In the genomic region with DNA sequence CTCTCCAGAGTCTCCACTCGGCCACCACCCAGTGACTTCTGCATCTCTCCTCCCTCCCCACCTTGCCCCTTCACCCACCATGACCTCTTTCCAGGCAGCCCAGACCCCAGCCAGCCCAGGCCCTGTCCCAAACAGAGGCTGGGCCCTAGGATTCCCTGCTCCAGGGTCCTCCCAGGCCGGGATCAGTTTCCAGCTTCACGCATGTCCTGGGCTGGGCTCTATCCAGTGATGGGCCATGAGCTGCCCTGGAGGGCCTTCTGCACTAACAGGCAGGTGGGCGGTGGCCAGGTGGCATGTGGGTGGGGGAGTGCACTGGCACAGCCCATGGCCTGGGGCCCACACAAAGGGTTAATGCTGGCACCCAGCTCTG, we compare ENCODE assay signal across 16 cellular contexts. TPM values are rescaled to one million over a fixed set of nuclear protein-coding genes. Genes with fewer than 3 reads are reported as not detected.
DNase-seq lines count a peak whose midpoint lies in the region; ATAC-seq and TF ChIP-seq lines count a peak whose summit lies in the region.
"Had no signal": no experiment of that assay in that cellular context is flagged by ENCODE, and none has a peak within 500 bp of the region (broad histone marks: within the 10 kb centered on the region; RNA-seq: fewer than 3 reads in every experiment).

No MANE protein-coding gene starts in this region.

- H3K27me3 Mint-ChIP-seq in natural killer cell treated with Interleukin-12 subunit alpha and Interleukin-12 subunit beta and Interleukin-15 and Interleukin-18, amount 100 ng/mL, for 72 hours: no peaks in the 10 kb centered on the region
- H3K27me3 Mint-ChIP-seq in natural killer cell (ENCODE audit: low read depth in 2 of 2): no peaks in the 10 kb centered on the region

- H3K9me3 ChIP-seq in left ventricle myocardium inferior (replicated peaks) (no peaks in the 10 kb centered on the region), testis (no peaks in the 10 kb centered on the region)

- no peak for TF ChIP-seq CTCF in natural killer cell (IDR thresholded peaks at IDR 0.05)
- TF ChIP-seq CTCF in left ventricle myocardium inferior (IDR thresholded peaks at IDR 0.05; ENCODE audit: borderline replicate concordance): no peak
- TF ChIP-seq CTCF in testis (IDR thresholded peaks at IDR 0.05): no peak

- no peak for TF ChIP-seq POLR2A in testis (IDR thresholded peaks at IDR 0.05)

- H3K4me1 ChIP-seq in left ventricle myocardium inferior (peaks cover 36% of the 10 kb centered on the region), testis (peaks cover 12% of the 10 kb centered on the region)

- 85 to 90% methylated on average over 3 to 4 of the region's 4 CpGs for WGBS in testis, 2 donors

- H3K27me3 ChIP-seq in left ventricle myocardium inferior (ENCODE audit: low read depth) (no peaks in the 10 kb centered on the region), testis (no peaks in the 10 kb centered on the region)

- H3K27ac ChIP-seq in left ventricle myocardium inferior (replicated peaks) (peak overlapping the region; percentile 51), testis (no peak overlapping the region)
- H3K27ac ChIP-seq: C4-2B had no signal

- ATAC-seq in natural killer cell treated with Interleukin-12 subunit alpha and Interleukin-12 subunit beta and Interleukin-15 and Interleukin-18, amount 100 ng/mL, for 72 hours: peak in 1 of 2 donors; percentile 17
- ATAC-seq in natural killer cell: no peak
- ATAC-seq: K562 had no signal

- peaks cover 24 to 34% of the 10 kb centered on the region in 2 donors for H3K4me1 Mint-ChIP-seq in natural killer cell treated with Interleukin-12 subunit alpha and Interleukin-12 subunit beta and Interleukin-15 and Interleukin-18, amount 100 ng/mL, for 72 hours (ENCODE audit: low read depth in 2 of 2)
- peaks cover 31 to 70% of the 10 kb centered on the region in 2 donors for H3K4me1 Mint-ChIP-seq in natural killer cell

- DNase-seq in natural killer cell treated with Interleukin-12 subunit alpha and Interleukin-12 subunit beta and Interleukin-15 and Interleukin-18, amount 100 ng/mL, for 72 hours (ENCODE audit: low spot score): peak; percentile 56
- no peak for DNase-seq in natural killer cell
- DNase-seq in left ventricle myocardium inferior: peak; percentile 16
- peak; percentile 78 for DNase-seq in posterior vena cava (ENCODE audit: low spot score)
- DNase-seq in testis: no peak
- no peak for DNase-seq in NCI-H446 treated with DMSO at 0.1 percent for 48 hours (lab: John Stamatoyannopoulos, UW)
- no peak for DNase-seq in SIG-M5 (lab: John Stamatoyannopoulos, UW)
- DNase-seq: GF-D8; GOT3; NCI-H1436; NCI-H2029; NCI-H2171; NCI-H446; NK-92 treated with Interleukin-12 subunit alpha and Interleukin-12 subunit beta, amount 100 ng/mL, for 24 hours had no signal

- H3K9me3 Mint-ChIP-seq in natural killer cell treated with Interleukin-12 subunit alpha and Interleukin-12 subunit beta and Interleukin-15 and Interleukin-18, amount 100 ng/mL, for 72 hours: no peaks in the 10 kb centered on the region
- H3K9me3 Mint-ChIP-seq in natural killer cell: no peaks in the 10 kb centered on the region

- H3K36me3 ChIP-seq in left ventricle myocardium inferior: peaks cover 52% of the 10 kb centered on the region
- H3K36me3 ChIP-seq in testis (ENCODE audit: low read depth, missing control alignments): no peaks in the 10 kb centered on the region

- H3K27ac Mint-ChIP-seq in natural killer cell treated with Interleukin-12 subunit alpha and Interleukin-12 subunit beta and Interleukin-15 and Interleukin-18, amount 100 ng/mL, for 72 hours: peak overlapping the region in 1 of 2 donors; percentile 54
- H3K27ac Mint-ChIP-seq in natural killer cell: peak overlapping the region in 1 of 2 donors; percentile 76

- intact Hi-C loops in natural killer cell (cut with micrococcal nuclease): no loop called here
- intact Hi-C loops in left ventricle myocardium inferior (cut with micrococcal nuclease): no loop called here
- intact Hi-C loops in posterior vena cava (cut with DNase I): no loop called here
- intact Hi-C loops in testis (cut with DNase I; ENCODE audit: low total_unique reads): no loop called here

- no peak overlapping the region for H3K4me3 ChIP-seq in left ventricle myocardium inferior
- H3K4me3 ChIP-seq in testis: no peak overlapping the region
- H3K4me3 ChIP-seq: K562 had no signal

- H3K36me3 Mint-ChIP-seq in natural killer cell treated with Interleukin-12 subunit alpha and Interleukin-12 subunit beta and Interleukin-15 and Interleukin-18, amount 100 ng/mL, for 72 hours: peaks cover 14% of the 10 kb centered on the region
- H3K36me3 Mint-ChIP-seq in natural killer cell: no peaks in the 10 kb centered on the region

- H3K4me3 Mint-ChIP-seq in natural killer cell treated with Interleukin-12 subunit alpha and Interleukin-12 subunit beta and Interleukin-15 and Interleukin-18, amount 100 ng/mL, for 72 hours: no peak overlapping the region
- no peak overlapping the region for H3K4me3 Mint-ChIP-seq in natural killer cell

RNA-seq across cellular contexts. Expression of a gene that starts 20.4 kb away (rescaled TPM):
- total RNA-seq in natural killer cell treated with Interleukin-12 subunit alpha and Interleukin-12 subunit beta and Interleukin-15 and Interleukin-18, amount 100 ng/mL, for 72 hours: 100 to 1,000 TPM; 259 to 291 TPM
- total RNA-seq in natural killer cell (100 to 1,000 TPM; 383 to 465 (median 452) TPM), left ventricle myocardium inferior (212 TPM), posterior vena cava (100 to 1,000 TPM; 297 to 327 TPM), testis (100 to 1,000 TPM; 318 to 355 TPM)
- polyA plus RNA-seq in testis (ENCODE audit: insufficient read depth, low read depth, low replicate concordance): 233 TPM

RNA-seq across cellular contexts. Expression of a gene that starts 30.4 kb away (rescaled TPM):
- 100 to 1,000 TPM; 121 to 129 TPM for total RNA-seq in natural killer cell treated with Interleukin-12 subunit alpha and Interleukin-12 subunit beta and Interleukin-15 and Interleukin-18, amount 100 ng/mL, for 72 hours
- 100 to 1,000 TPM; 213 to 283 (median 221) TPM for total RNA-seq in natural killer cell
- 24.7 TPM for total RNA-seq in left ventricle myocardium inferior
- total RNA-seq in posterior vena cava: 10 to 100 TPM; 47.8 to 52.4 TPM
- 10 to 100 TPM; 45.0 to 47.3 TPM for total RNA-seq in testis
- polyA plus RNA-seq in testis (ENCODE audit: insufficient read depth, low read depth, low replicate concordance): 26.6 TPM

Comparison
In these comparisons a context has a peak if more than half of its experiments do, and no peak if none do; other contexts are left out.
1. DNase-seq: peak in natural killer cell treated with Interleukin-12 subunit alpha and Interleukin-12 subunit beta and Interleukin-15 and Interleukin-18, amount 100 ng/mL, for 72 hours (single experiment), left ventricle myocardium inferior (single experiment) and posterior vena cava (single experiment); none in natural killer cell (single experiment), testis (single experiment), NCI-H446 treated with DMSO at 0.1 percent for 48 hours (single experiment) and SIG-M5 (single experiment).